28 cellular contexts compared by ENCODE assay signal in genomic region chr4:156738756-156739155, GRCh38.
"Had no signal": no experiment of that assay in that cellular context is flagged by ENCODE, and none has a peak within 500 bp of the region (broad histone marks: within the 10 kb centered on the region; RNA-seq: fewer than 3 reads in every experiment).

No MANE protein-coding gene starts in this region.

- H3K36me3 Mint-ChIP-seq: naive thymus-derived CD8-positive, alpha-beta T cell; stimulated activated memory B cell treated with anti-CD40 and anti-IgM and Interleukin-4, amounts not matched to agents 10 μg/mL and 1 μg/mL and 100 μg/mL, for 72 hours had no signal

- H3K27me3 Mint-ChIP-seq: naive thymus-derived CD8-positive, alpha-beta T cell; stimulated activated memory B cell treated with anti-CD40 and anti-IgM and Interleukin-4, amounts not matched to agents 10 μg/mL and 1 μg/mL and 100 μg/mL, for 72 hours; stimulated activated naive CD8-positive, alpha-beta T cell treated with anti-CD3 and anti-CD28 coated beads, Interleukin-15, amount 100 ng/mL, for 72 hours had no signal

- H3K4me1 ChIP-seq: left lung, lower lobe of right lung, pancreas, psoas muscle, right atrium auricular region, right lobe of liver, tibial nerve, upper lobe of left lung, vagina had no signal

- ATAC-seq: left cardiac atrium; left lung; lower lobe of right lung; naive thymus-derived CD8-positive, alpha-beta T cell; pancreas; psoas muscle; right lobe of liver; stimulated activated memory B cell treated with anti-CD40 and anti-IgM and Interleukin-4, amounts not matched to agents 10 μg/mL and 1 μg/mL and 100 μg/mL, for 72 hours; stimulated activated naive CD8-positive, alpha-beta T cell treated with anti-CD3 and anti-CD28 coated beads, Interleukin-15, amount 100 ng/mL, for 72 hours had no signal

- DNase-seq: hippocampal formation; kidney glomerular epithelial cell; left cardiac atrium; left lung; lower lobe of right lung; mammary epithelial cell; mesenchymal stem cell; naive thymus-derived CD8-positive, alpha-beta T cell; nucleus accumbens; pancreas; posterior cingulate gyrus; psoas muscle; right lobe of liver; stimulated activated CD4-positive, alpha-beta T cell treated with anti-CD3 and anti-CD28 coated beads, Interleukin-1b, Interleukin-23, amount 100 ng/mL, for 48 hours; stimulated activated CD4-positive, alpha-beta T cell treated with anti-CD3 and anti-CD28 coated beads, Interleukin-2, amount 100 ng/mL, for 48 hours; stimulated activated CD4-positive, alpha-beta T cell treated with anti-CD3 and anti-CD28 coated beads, Interleukin-4, amount 100 ng/mL, for 4 hours; stimulated activated CD8-positive, alpha-beta memory T cell treated with anti-CD3 and anti-CD28 coated beads, Interleukin-4, amount 100 ng/mL, for 48 hours; stimulated activated naive CD4-positive, alpha-beta T cell treated with Interleukin-2 at 50 U/mL for 16 hours; stimulated activated naive CD8-positive, alpha-beta T cell treated with anti-CD3 and anti-CD28 coated beads, Interleukin-15, amount 100 ng/mL, for 72 hours; substantia nigra; upper lobe of left lung had no signal

- H3K27me3 ChIP-seq: left lung, pancreas, right atrium auricular region, right lobe of liver, tibial nerve, upper lobe of left lung, vagina had no signal

- H3K4me3 Mint-ChIP-seq: naive thymus-derived CD8-positive, alpha-beta T cell; nephron; neural crest cell; stimulated activated memory B cell treated with anti-CD40 and anti-IgM and Interleukin-4, amounts not matched to agents 10 μg/mL and 1 μg/mL and 100 μg/mL, for 72 hours; stimulated activated naive CD8-positive, alpha-beta T cell treated with anti-CD3 and anti-CD28 coated beads, Interleukin-15, amount 100 ng/mL, for 72 hours had no signal

- H3K4me3 ChIP-seq: left lung, lower lobe of right lung, pancreas, psoas muscle, right atrium auricular region, right lobe of liver, smooth muscle cell, tibial nerve, upper lobe of left lung, vagina had no signal

- H3K4me1 Mint-ChIP-seq: naive thymus-derived CD8-positive, alpha-beta T cell; nephron; neural crest cell; stimulated activated memory B cell treated with anti-CD40 and anti-IgM and Interleukin-4, amounts not matched to agents 10 μg/mL and 1 μg/mL and 100 μg/mL, for 72 hours; stimulated activated naive CD8-positive, alpha-beta T cell treated with anti-CD3 and anti-CD28 coated beads, Interleukin-15, amount 100 ng/mL, for 72 hours had no signal

- H3K27ac Mint-ChIP-seq: naive thymus-derived CD8-positive, alpha-beta T cell; nephron; stimulated activated memory B cell treated with anti-CD40 and anti-IgM and Interleukin-4, amounts not matched to agents 10 μg/mL and 1 μg/mL and 100 μg/mL, for 72 hours; stimulated activated naive CD8-positive, alpha-beta T cell treated with anti-CD3 and anti-CD28 coated beads, Interleukin-15, amount 100 ng/mL, for 72 hours had no signal

- H3K9me3 ChIP-seq: pancreas, right lobe of liver, upper lobe of left lung, vagina had no signal

- H3K27ac ChIP-seq: left lung, lower lobe of right lung, pancreas, psoas muscle, right atrium auricular region, right lobe of liver, tibial nerve, upper lobe of left lung, vagina had no signal

- H3K4me2 ChIP-seq: smooth muscle cell had no signal

- H3K36me3 ChIP-seq: left lung, lower lobe of right lung, pancreas, right atrium auricular region, right lobe of liver, tibial nerve, upper lobe of left lung, vagina had no signal
